8 cellular contexts compared by ENCODE assay signal in the genomic region with DNA sequence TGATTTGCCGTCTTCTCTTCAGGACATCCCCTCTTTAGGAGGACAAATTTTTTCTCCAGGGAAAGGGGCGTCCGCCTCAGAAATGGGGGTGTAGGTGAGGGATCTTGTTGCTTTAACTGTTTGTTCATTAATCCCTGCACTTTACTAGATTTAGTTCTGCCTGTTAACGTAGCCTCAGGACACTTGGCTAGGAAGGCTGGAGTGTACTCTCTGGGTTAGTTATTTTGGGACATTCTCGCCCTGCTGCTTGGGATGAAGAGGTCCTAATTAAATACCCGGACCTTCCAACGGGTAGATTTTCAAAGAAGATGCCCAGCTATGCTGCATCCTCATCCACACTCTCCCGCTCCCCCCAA. TPM values are rescaled to one million over a fixed set of nuclear protein-coding genes. Genes with fewer than 3 reads are reported as not detected.
DNase-seq lines count a peak whose midpoint lies in the region; ATAC-seq and TF ChIP-seq lines count a peak whose summit lies in the region.

No MANE protein-coding gene starts in this region.

- peak overlapping the region; percentile 78 for H2AFZ ChIP-seq in hepatocyte
- peak overlapping the region; percentile 93 for H2AFZ ChIP-seq in smooth muscle cell (ENCODE audit: low read depth)

- H3K4me2 ChIP-seq in hepatocyte (peak overlapping the region; percentile 95), smooth muscle cell (peak overlapping the region; percentile 94)

- peaks cover 54% of the 10 kb centered on the region for H3K4me1 Mint-ChIP-seq in HFFc6 (ENCODE audit: low read depth)
- peaks cover 5% of the 10 kb centered on the region for H3K4me1 Mint-ChIP-seq in activated naive CD8-positive, alpha-beta T cell (ENCODE audit: low read depth)

- H3K9me2 ChIP-seq in hepatocyte (replicated peaks; ENCODE audit: insufficient read depth) = no peaks in the 10 kb centered on the region

- H3K36me3 ChIP-seq in hepatocyte (replicated peaks; ENCODE audit: insufficient read depth, low read depth) = no peaks in the 10 kb centered on the region
- no peaks in the 10 kb centered on the region for H3K36me3 ChIP-seq in smooth muscle cell (ENCODE audit: low read depth)

- peak overlapping the region; percentile 89 for H3K27ac Mint-ChIP-seq in HFFc6
- no peak overlapping the region for H3K27ac Mint-ChIP-seq in activated naive CD8-positive, alpha-beta T cell

- no peaks in the 10 kb centered on the region for H3F3A ChIP-seq in smooth muscle cell (ENCODE audit: low read depth)

- H3K9ac ChIP-seq in smooth muscle cell (ENCODE audit: low read depth) = no peak overlapping the region

- H3K27me3 ChIP-seq in hepatocyte (peaks cover 34% of the 10 kb centered on the region), smooth muscle cell (ENCODE audit: low read depth) (no peaks in the 10 kb centered on the region)

- H4K20me1 ChIP-seq in hepatocyte (ENCODE audit: insufficient read depth, poor library complexity, severe bottlenecking) (no peaks in the 10 kb centered on the region), smooth muscle cell (ENCODE audit: low read depth) (no peaks in the 10 kb centered on the region)

- no peaks in the 10 kb centered on the region for H3K79me2 ChIP-seq in hepatocyte
- H3K79me2 ChIP-seq in smooth muscle cell (ENCODE audit: low read depth) = no peaks in the 10 kb centered on the region

- H3K4me1 ChIP-seq in hepatocyte (ENCODE audit: insufficient read depth) = no peaks in the 10 kb centered on the region
- H3K4me1 ChIP-seq in smooth muscle cell (ENCODE audit: low read depth) = no peaks in the 10 kb centered on the region

- H3K4me3 Mint-ChIP-seq in HFFc6 = peak overlapping the region; percentile 93
- H3K4me3 Mint-ChIP-seq in activated naive CD8-positive, alpha-beta T cell = peak overlapping the region; percentile 84

- H3K9me3 Mint-ChIP-seq in HFFc6 = no peaks in the 10 kb centered on the region
- H3K9me3 Mint-ChIP-seq in activated naive CD8-positive, alpha-beta T cell (ENCODE audit: low read depth) = no peaks in the 10 kb centered on the region

- H3K27ac ChIP-seq in hepatocyte (no peak overlapping the region), smooth muscle cell (ENCODE audit: low read depth) (no peak overlapping the region)

- ATAC-seq in GM21515 (IDR thresholded peaks at IDR 0.05; ENCODE audit: unreplicated experiment) = no peak

- peak overlapping the region; percentile 61 for H3K4me3 ChIP-seq in hepatocyte
- peak overlapping the region; percentile 64 for H3K4me3 ChIP-seq in smooth muscle cell

- H3K27me3 Mint-ChIP-seq in HFFc6 (ENCODE audit: insufficient read depth) = peaks cover 3% of the 10 kb centered on the region; the same call in 1 of the 2 replicates
- H3K27me3 Mint-ChIP-seq in activated naive CD8-positive, alpha-beta T cell = peaks cover 20% of the 10 kb centered on the region

- H3K36me3 Mint-ChIP-seq in HFFc6 (ENCODE audit: low read depth) = peaks cover 15% of the 10 kb centered on the region
- peaks cover 3% of the 10 kb centered on the region for H3K36me3 Mint-ChIP-seq in activated naive CD8-positive, alpha-beta T cell

- no peaks in the 10 kb centered on the region for H3K9me3 ChIP-seq in hepatocyte (ENCODE audit: low read depth)
- no peaks in the 10 kb centered on the region for H3K9me3 ChIP-seq in smooth muscle cell (replicated peaks; ENCODE audit: low read depth)

- TF ChIP-seq CTCF in HFFc6 (IDR thresholded peaks at IDR 0.05) (no peak), hepatocyte (IDR thresholded peaks at IDR 0.05; ENCODE audit: poor library complexity) (no peak), smooth muscle cell (IDR thresholded peaks at IDR 0.05; ENCODE audit: borderline replicate concordance, insufficient read depth, poor library complexity, severe bottlenecking) (no peak)

- WGBS in hepatocyte (ENCODE audit: low lambda C conversion rate, missing lambda C conversion rate) = 35% methylated on average over 8 of the region's 8 CpGs
- 42% methylated on average over 8 of the region's 8 CpGs for WGBS in smooth muscle cell (ENCODE audit: low lambda C conversion rate)

- no peak for DNase-seq in HFFc6
- no peak for DNase-seq in hepatocyte (ENCODE audit: low spot score)
- no peak for DNase-seq in smooth muscle cell (lab: John Stamatoyannopoulos, UW; ENCODE audit: unreplicated experiment)
- no peak for DNase-seq in NCI-H1694 treated with DMSO at 0.1 percent for 48 hours (lab: John Stamatoyannopoulos, UW)
- no peak for DNase-seq in germinal center (ENCODE audit: low spot score)
- DNase-seq in UCSD-AML1 (lab: John Stamatoyannopoulos, UW; ENCODE audit: unreplicated experiment) = no peak

RNA-seq across cellular contexts. Expression of a gene that starts 0.6 kb away (rescaled TPM):
- 10 to 100 TPM; 10.2 to 14.7 (median 11.3) TPM for total RNA-seq in HFFc6 (2021; fragmentation: NEBNext Ultra II Directional; extraction: Animal tissue kit (Norgen Biotek cat#: 25700))
- total RNA-seq in hepatocyte (0.24 and 0.93 TPM in 2 replicates), smooth muscle cell (3.1 and 3.7 TPM in 2 replicates)
- polyA plus RNA-seq in hepatocyte (0.28 and 0.60 TPM in 2 replicates), smooth muscle cell (1.9 and 2.0 TPM in 2 replicates)
